18 cellular contexts compared by ENCODE assay signal in genomic region chr21:41698071-41698470, GRCh38.
"Had no signal": no experiment of that assay in that cellular context is flagged by ENCODE, and none has a peak within 500 bp of the region (broad histone marks: within the 10 kb centered on the region; RNA-seq: fewer than 3 reads in every experiment).

No MANE protein-coding gene starts in this region.

- ATAC-seq: foreskin keratinocyte, gastroesophageal sphincter, heart left ventricle, left cardiac atrium, left lung, left ventricle myocardium superior, lower lobe of right lung, mucosa of descending colon had no signal

- H3K4me2 ChIP-seq: hepatocyte had no signal

- DNase-seq: colonic mucosa; cortex of kidney; effector CD4-positive, alpha-beta T cell; effector memory CD4-positive, alpha-beta T cell; foreskin keratinocyte; heart left ventricle; hypothalamus; immature natural killer cell; left cardiac atrium; left lung; left ventricle myocardium superior; lower lobe of right lung; mesenchymal stem cell; mucosa of descending colon; naive B cell had no signal

- H3K4me3 ChIP-seq: colonic mucosa, esophagus muscularis mucosa, gastroesophageal sphincter, heart left ventricle, hepatocyte, left lung, lower lobe of right lung, mucosa of descending colon had no signal

- H3K36me3 ChIP-seq: colonic mucosa, esophagus muscularis mucosa, gastroesophageal sphincter, heart left ventricle, left lung, lower lobe of right lung had no signal

- H3K27me3 ChIP-seq: colonic mucosa, foreskin keratinocyte, heart left ventricle, hepatocyte, left lung had no signal

- H3K79me2 ChIP-seq: hepatocyte had no signal

- H2AFZ ChIP-seq: hepatocyte had no signal

- H3K9me3 ChIP-seq: colonic mucosa, esophagus muscularis mucosa, gastroesophageal sphincter, heart left ventricle, left lung, lower lobe of right lung, mucosa of descending colon had no signal

- H3K27ac ChIP-seq: colonic mucosa, esophagus muscularis mucosa, foreskin keratinocyte, gastroesophageal sphincter, heart left ventricle, hepatocyte, left lung, lower lobe of right lung had no signal

- H3K4me1 ChIP-seq: colonic mucosa, esophagus muscularis mucosa, foreskin keratinocyte, gastroesophageal sphincter, heart left ventricle, lower lobe of right lung had no signal
